In genomic region chr4:140884431-140885058, GRCh38 we compare ENCODE assay signal across 1 cellular context.
TF ChIP-seq lines count a peak whose summit lies in the region.

No MANE protein-coding gene starts in this region.

TF ChIP-seq in K562, 482 proteins besides CTCF, POLR2A, EP300 and RAD21 (continued from another document):
- no peak for TF ChIP-seq HDGF (IDR thresholded peaks at IDR 0.05)
- TF ChIP-seq, protein P1, sequence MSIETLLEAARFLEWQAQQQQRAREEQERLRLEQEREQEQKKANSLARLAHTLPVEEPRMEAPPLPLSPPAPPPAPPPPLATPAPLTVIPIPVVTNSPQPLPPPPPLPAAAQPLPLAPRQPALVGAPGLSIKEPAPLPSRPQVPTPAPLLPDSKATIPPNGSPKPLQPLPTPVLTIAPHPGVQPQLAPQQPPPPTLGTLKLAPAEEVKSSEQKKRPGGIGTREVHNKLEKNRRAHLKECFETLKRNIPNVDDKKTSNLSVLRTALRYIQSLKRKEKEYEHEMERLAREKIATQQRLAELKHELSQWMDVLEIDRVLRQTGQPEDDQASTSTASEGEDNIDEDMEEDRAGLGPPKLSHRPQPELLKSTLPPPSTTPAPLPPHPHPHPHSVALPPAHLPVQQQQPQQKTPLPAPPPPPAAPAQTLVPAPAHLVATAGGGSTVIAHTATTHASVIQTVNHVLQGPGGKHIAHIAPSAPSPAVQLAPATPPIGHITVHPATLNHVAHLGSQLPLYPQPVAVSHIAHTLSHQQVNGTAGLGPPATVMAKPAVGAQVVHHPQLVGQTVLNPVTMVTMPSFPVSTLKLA (conservative IDR thresholded peaks at IDR 0.05): peak; percentile 40 to 46; a peak in 2 of 4 replicates
- 0 out of 2 replicates have a peak, but pooled peaks have one; percentile 31 for TF ChIP-seq ZNF384 (IDR thresholded peaks at IDR 0.05; ENCODE audit: low read depth, low read length)
- no peak for TF ChIP-seq ZNF133 (CRISPR knock-in tag; IDR thresholded peaks at IDR 0.05)
- no peak for TF ChIP-seq SRSF1 (IDR thresholded peaks at IDR 0.05; ENCODE audit: low read depth, low read length)
- TF ChIP-seq, protein P2, sequence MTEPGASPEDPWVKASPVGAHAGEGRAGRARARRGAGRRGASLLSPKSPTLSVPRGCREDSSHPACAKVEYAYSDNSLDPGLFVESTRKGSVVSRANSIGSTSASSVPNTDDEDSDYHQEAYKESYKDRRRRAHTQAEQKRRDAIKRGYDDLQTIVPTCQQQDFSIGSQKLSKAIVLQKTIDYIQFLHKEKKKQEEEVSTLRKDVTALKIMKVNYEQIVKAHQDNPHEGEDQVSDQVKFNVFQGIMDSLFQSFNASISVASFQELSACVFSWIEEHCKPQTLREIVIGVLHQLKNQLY (CRISPR knock-in tag; conservative IDR thresholded peaks at IDR 0.05): no peak
- TF ChIP-seq RBM39 (optimal IDR thresholded peaks at IDR 0.05; ENCODE audit: low read depth, low read length): no peak
- TF ChIP-seq BHLHE40 (IDR thresholded peaks at IDR 0.05; ENCODE audit: low read length): peak; percentile 67
- TF ChIP-seq, protein P3, sequence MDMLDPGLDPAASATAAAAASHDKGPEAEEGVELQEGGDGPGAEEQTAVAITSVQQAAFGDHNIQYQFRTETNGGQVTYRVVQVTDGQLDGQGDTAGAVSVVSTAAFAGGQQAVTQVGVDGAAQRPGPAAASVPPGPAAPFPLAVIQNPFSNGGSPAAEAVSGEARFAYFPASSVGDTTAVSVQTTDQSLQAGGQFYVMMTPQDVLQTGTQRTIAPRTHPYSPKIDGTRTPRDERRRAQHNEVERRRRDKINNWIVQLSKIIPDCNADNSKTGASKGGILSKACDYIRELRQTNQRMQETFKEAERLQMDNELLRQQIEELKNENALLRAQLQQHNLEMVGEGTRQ (CRISPR knock-in tag; IDR thresholded peaks at IDR 0.05): peak; percentile 40
- TF ChIP-seq, protein P4, sequence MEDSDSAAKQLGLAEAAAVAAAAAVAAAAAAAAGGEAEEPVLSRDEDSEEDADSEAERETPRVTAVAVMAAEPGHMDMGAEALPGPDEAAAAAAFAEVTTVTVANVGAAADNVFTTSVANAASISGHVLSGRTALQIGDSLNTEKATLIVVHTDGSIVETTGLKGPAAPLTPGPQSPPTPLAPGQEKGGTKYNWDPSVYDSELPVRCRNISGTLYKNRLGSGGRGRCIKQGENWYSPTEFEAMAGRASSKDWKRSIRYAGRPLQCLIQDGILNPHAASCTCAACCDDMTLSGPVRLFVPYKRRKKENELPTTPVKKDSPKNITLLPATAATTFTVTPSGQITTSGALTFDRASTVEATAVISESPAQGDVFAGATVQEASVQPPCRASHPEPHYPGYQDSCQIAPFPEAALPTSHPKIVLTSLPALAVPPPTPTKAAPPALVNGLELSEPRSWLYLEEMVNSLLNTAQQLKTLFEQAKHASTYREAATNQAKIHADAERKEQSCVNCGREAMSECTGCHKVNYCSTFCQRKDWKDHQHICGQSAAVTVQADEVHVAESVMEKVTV (CRISPR knock-in tag; IDR thresholded peaks at IDR 0.05): peak; percentile 56; the same call in 1 of the 2 replicates
- no peak for TF ChIP-seq CAMTA2 (CRISPR knock-in tag; conservative IDR thresholded peaks at IDR 0.05)
- TF ChIP-seq, protein P5, sequence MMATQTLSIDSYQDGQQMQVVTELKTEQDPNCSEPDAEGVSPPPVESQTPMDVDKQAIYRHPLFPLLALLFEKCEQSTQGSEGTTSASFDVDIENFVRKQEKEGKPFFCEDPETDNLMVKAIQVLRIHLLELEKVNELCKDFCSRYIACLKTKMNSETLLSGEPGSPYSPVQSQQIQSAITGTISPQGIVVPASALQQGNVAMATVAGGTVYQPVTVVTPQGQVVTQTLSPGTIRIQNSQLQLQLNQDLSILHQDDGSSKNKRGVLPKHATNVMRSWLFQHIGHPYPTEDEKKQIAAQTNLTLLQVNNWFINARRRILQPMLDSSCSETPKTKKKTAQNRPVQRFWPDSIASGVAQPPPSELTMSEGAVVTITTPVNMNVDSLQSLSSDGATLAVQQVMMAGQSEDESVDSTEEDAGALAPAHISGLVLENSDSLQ (IDR thresholded peaks at IDR 0.05): no peak
- TF ChIP-seq KLF16 (IDR thresholded peaks at IDR 0.05): 0 out of 2 replicates have a peak, but pooled peaks have one; percentile 9
- TF ChIP-seq HLTF (IDR thresholded peaks at IDR 0.05): no peak
